ENCODE assay signal across 12 cellular contexts in the genomic region with DNA sequence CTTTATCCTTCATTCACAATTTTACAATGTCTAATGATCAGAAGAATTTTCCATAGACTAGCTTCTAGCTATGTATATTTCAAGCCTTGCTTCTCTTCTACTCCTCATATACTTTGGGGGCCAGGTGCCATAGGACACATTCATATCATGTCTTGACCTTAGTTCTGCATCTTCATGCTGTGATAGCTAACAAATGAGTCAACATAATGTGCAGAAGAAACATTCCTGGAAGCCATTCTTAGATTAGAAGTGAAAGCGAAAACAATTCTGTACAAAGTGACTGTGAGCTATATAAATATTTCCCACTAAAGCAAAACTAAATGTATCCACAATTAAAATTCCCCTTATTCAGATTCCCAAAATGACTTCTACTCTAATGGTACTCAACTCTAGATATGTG.
DNase-seq lines count a peak whose midpoint lies in the region; ATAC-seq, FAIRE-seq and TF ChIP-seq lines count a peak whose summit lies in the region.
"Had no signal": no experiment of that assay in that cellular context is flagged by ENCODE, and none has a peak within 500 bp of the region (broad histone marks: within the 10 kb centered on the region; RNA-seq: fewer than 3 reads in every experiment).

No MANE protein-coding gene starts in this region.

- no peak overlapping the region for H3K9ac ChIP-seq in GM12878 (ENCODE audit: control insufficient read depth, insufficient read depth, low read length)
- H3K9ac ChIP-seq: BLaER1 had no signal

- DNase-seq in GM12864 (ENCODE audit: low read depth) (peak; percentile 7), GM12878 (ENCODE audit: low read depth, low spot score) (peak; percentile 25), omental fat pad (ENCODE audit: low spot score) (no peak), T1000 (lab: John Stamatoyannopoulos, UW) (no peak), immature natural killer cell (no peak)
- no peak for DNase-seq in stimulated activated CD8-positive, alpha-beta memory T cell treated with anti-CD3 and anti-CD28 coated beads, Interleukin-4, amount 100 ng/mL, for 48 hours
- DNase-seq: activated gamma-delta T cell; stimulated activated CD4-positive, alpha-beta T cell treated with anti-CD3 and anti-CD28 coated beads, Interleukin-2, amount 100 ng/mL, for 24 hours; thyroid gland had no signal

- peak overlapping the region; percentile 6; the same call in 1 of the 2 replicates for H3K27ac ChIP-seq in GM12878 (ENCODE audit: control insufficient read depth, insufficient read depth)
- H3K27ac ChIP-seq: BLaER1, thyroid gland had no signal

- ATAC-seq in GM19397 (IDR thresholded peaks at IDR 0.05; ENCODE audit: unreplicated experiment): peak; percentile 61
- ATAC-seq in HG02973 (IDR thresholded peaks at IDR 0.05; ENCODE audit: unreplicated experiment): peak; percentile 98
- peak; percentile 81 for ATAC-seq in GM12878
- no peak for ATAC-seq in omental fat pad (ENCODE audit: low FRiP score)

- no peaks in the 10 kb centered on the region; the same call in 2 of the 3 replicates for H3K9me3 ChIP-seq in GM12878 (replicated peaks; ENCODE audit: control insufficient read depth, insufficient read depth, low read length)
- H3K9me3 ChIP-seq: BLaER1, thyroid gland had no signal

- RAD21 ChIA-PET in GM12878 (lab: Charles Lee; ENCODE audit: unreplicated experiment): interaction anchor here (0.7 to 1.8 kb wide), 5 partner anchors 14 to 150 kb away, joined by 3 to 4 read pairs (median 3); no protein-coding TSS in a partner anchor

- no peaks in the 10 kb centered on the region for H4K20me1 ChIP-seq in GM12878 (ENCODE audit: control insufficient read depth, insufficient read depth)
- H4K20me1 ChIP-seq: BLaER1 had no signal

- no peak overlapping the region for H3K4me3 ChIP-seq in GM12864 (ENCODE audit: low read depth, low read length)
- no peak overlapping the region for H3K4me3 ChIP-seq in GM12878
- H3K4me3 ChIP-seq: BLaER1, thyroid gland had no signal

- H3K4me2 ChIP-seq in GM12878 (ENCODE audit: control insufficient read depth, insufficient read depth): peak overlapping the region; percentile 66
- H3K4me2 ChIP-seq: BLaER1 had no signal

- peak overlapping the region; percentile 59 for H2AFZ ChIP-seq in GM12878 (ENCODE audit: control insufficient read depth, low read depth, low read length)

- TF ChIP-seq POLR2A in GM12878 (IDR thresholded peaks at IDR 0.05; ENCODE audit: low read depth, low read length): no peak

- POLR2A ChIA-PET in GM12878 (lab: Charles Lee): interaction anchor here (0.7 kb wide), 1 partner anchor 10 kb away, joined by 3 read pairs; no protein-coding TSS in a partner anchor

- WGBS in GM12878 (ENCODE audit: insufficient coverage, insufficient replicate concordance, low lambda C conversion rate, missing lambda C conversion rate): 0% methylated on average over 1 of the region's 1 CpG

- H3K27me3 ChIP-seq in GM12878 (replicated peaks in 1 of 2; ENCODE audit: control insufficient read depth in 2 of 2, insufficient read depth in 2 of 2, low read length in 1 of 2): no peaks in the 10 kb centered on the region
- H3K27me3 ChIP-seq: BLaER1, thyroid gland had no signal

- CTCF ChIA-PET in GM12878 (lab: Yijun Ruan, JAX): interaction anchor here (0.7 to 1.2 kb wide), 5 partner anchors 22 to 544 kb away, joined by 3 to 4 read pairs (median 3); no protein-coding TSS in a partner anchor

- no peaks in the 10 kb centered on the region for H3K36me3 ChIP-seq in GM12878 (ENCODE audit: control insufficient read depth in 2 of 2, insufficient read depth in 2 of 2, low read length in 1 of 2)
- H3K36me3 ChIP-seq: BLaER1, thyroid gland had no signal

- TF ChIP-seq CTCF in GM12864 (IDR thresholded peaks at IDR 0.05; ENCODE audit: low read depth, low read length, missing control alignments): no peak
- no peak for TF ChIP-seq CTCF in GM12878 (IDR thresholded peaks at IDR 0.05 in 2 of 3, conservative IDR thresholded peaks at IDR 0.05 in 1 of 3; ENCODE audit: control insufficient read depth in 2 of 3, extremely low read depth in 1 of 3, insufficient read depth in 1 of 3, low read depth in 3 of 3, low read length in 3 of 3)
- TF ChIP-seq CTCF in omental fat pad (IDR thresholded peaks at IDR 0.05): no peak

- no peak for TF ChIP-seq EP300 in GM12878 (IDR thresholded peaks at IDR 0.05; ENCODE audit: borderline replicate concordance in 1 of 2, control insufficient read depth in 1 of 2, low read depth in 2 of 2, low read length in 2 of 2)

- H3K27ac Mint-ChIP-seq in immature natural killer cell: no peak overlapping the region

- H3K4me1 Mint-ChIP-seq in immature natural killer cell: no peaks in the 10 kb centered on the region

- H3K9me3 Mint-ChIP-seq in immature natural killer cell: peaks cover 0 to 11% (median 0%) of the 10 kb centered on the region in 6 donors

- H3K27me3 Mint-ChIP-seq in immature natural killer cell (ENCODE audit: low read depth in 3 of 3): peaks cover 0 to 2% (median 0%) of the 10 kb centered on the region in 3 donors

- in situ Hi-C loops in GM12878 (cut with MboI): no loop called here

- H3K4me1 ChIP-seq in GM12878 (ENCODE audit: control insufficient read depth, insufficient read depth, low read length): no peaks in the 10 kb centered on the region
- H3K4me1 ChIP-seq: BLaER1, thyroid gland had no signal

- no peaks in the 10 kb centered on the region for H3K79me2 ChIP-seq in GM12878 (ENCODE audit: control insufficient read depth, insufficient read depth, low read length)

- intact Hi-C loops in GM12878 (cut with micrococcal nuclease; ENCODE audit: unreplicated experiment): no loop called here

- no peaks in the 10 kb centered on the region for H3K36me3 Mint-ChIP-seq in immature natural killer cell

- SMC1A ChIA-PET in GM12878 (lab: Charles Lee; ENCODE audit: uncharacterized antibody, unreplicated experiment): interaction anchor here (0.7 to 2.5 kb wide), 10 partner anchors 9 to 520 kb away, joined by 3 to 11 read pairs (median 4); no protein-coding TSS in a partner anchor

- no peak overlapping the region for H3K4me3 Mint-ChIP-seq in immature natural killer cell

- BruUV-seq in GM12878 (replicated peaks; lab: Mats Ljungman, UMichigan): no TSS peak

- no peak for TF ChIP-seq RAD21 in GM12878 (IDR thresholded peaks at IDR 0.05; ENCODE audit: insufficient read depth, low read depth, low read length)

- FAIRE-seq in GM12878 (lab: Jason Lieb, UNC): peak; percentile 49

TF ChIP-seq in GM12878, 131 proteins besides CTCF, POLR2A, EP300 and RAD21 (continues in another document):
- TF ChIP-seq NBN (IDR thresholded peaks at IDR 0.05) (no peak), YY1 (IDR thresholded peaks at IDR 0.05; ENCODE audit: low read depth, low read length) (peak; percentile 24; the same call in 1 of the 2 replicates), FOXM1 (IDR thresholded peaks at IDR 0.05; ENCODE audit: low read depth, low read length) (peak; percentile 46; the same call in 1 of the 2 replicates), ZBED1 (IDR thresholded peaks at IDR 0.05; ENCODE audit: borderline replicate concordance) (no peak), REST (IDR thresholded peaks at IDR 0.05; ENCODE audit: low read depth, low read length) (no peak), RUNX3 (IDR thresholded peaks at IDR 0.05; ENCODE audit: low read length) (peak; percentile 16; the same call in 1 of the 2 replicates), GATAD2B (conservative IDR thresholded peaks at IDR 0.05; ENCODE audit: low read depth) (no peak), BCL11A (IDR thresholded peaks at IDR 0.05; ENCODE audit: low read depth, low read length) (no peak), NFYA (IDR thresholded peaks at IDR 0.05; ENCODE audit: borderline replicate concordance, low read depth, low read length) (no peak), MEF2B (IDR thresholded peaks at IDR 0.05; ENCODE audit: partially characterized antibody, poor library complexity, severe bottlenecking) (no peak), CBX3 (IDR thresholded peaks at IDR 0.05; ENCODE audit: borderline replicate concordance, low read depth) (no peak), CBFB (IDR thresholded peaks at IDR 0.05; ENCODE audit: low read depth) (no peak), ZNF622 (IDR thresholded peaks at IDR 0.05) (no peak), STAT1 (conservative IDR thresholded peaks at IDR 0.05) (no peak)
- TF ChIP-seq, protein P1, sequence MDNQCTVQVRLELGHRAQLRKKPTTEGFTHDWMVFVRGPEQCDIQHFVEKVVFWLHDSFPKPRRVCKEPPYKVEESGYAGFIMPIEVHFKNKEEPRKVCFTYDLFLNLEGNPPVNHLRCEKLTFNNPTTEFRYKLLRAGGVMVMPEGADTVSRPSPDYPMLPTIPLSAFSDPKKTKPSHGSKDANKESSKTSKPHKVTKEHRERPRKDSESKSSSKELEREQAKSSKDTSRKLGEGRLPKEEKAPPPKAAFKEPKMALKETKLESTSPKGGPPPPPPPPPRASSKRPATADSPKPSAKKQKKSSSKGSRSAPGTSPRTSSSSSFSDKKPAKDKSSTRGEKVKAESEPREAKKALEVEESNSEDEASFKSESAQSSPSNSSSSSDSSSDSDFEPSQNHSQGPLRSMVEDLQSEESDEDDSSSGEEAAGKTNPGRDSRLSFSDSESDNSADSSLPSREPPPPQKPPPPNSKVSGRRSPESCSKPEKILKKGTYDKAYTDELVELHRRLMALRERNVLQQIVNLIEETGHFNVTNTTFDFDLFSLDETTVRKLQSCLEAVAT (IDR thresholded peaks at IDR 0.05): no peak

Comparison
In these comparisons a context has a peak if more than half of its experiments do, and no peak if none do; other contexts are left out.
1. DNase-seq: peak in GM12864 (single experiment) and GM12878 (single experiment); none in stimulated activated CD8-positive, alpha-beta memory T cell treated with anti-CD3 and anti-CD28 coated beads, Interleukin-4, amount 100 ng/mL, for 48 hours (single experiment), omental fat pad (single experiment), T1000 (single experiment) and immature natural killer cell (0 of 3).